Comparison of ENCODE assay signal across 33 cellular contexts in genomic region chr20:51759769-51760510, GRCh38. TPM values are rescaled to one million over a fixed set of nuclear protein-coding genes. Genes with fewer than 3 reads are reported as not detected.
A peak's percentile ranks its signal among the peaks of the same experiment; 100 is the strongest.
DNase-seq lines count a peak whose midpoint lies in the region; ATAC-seq and TF ChIP-seq lines count a peak whose summit lies in the region.
"Had no signal": no experiment of that assay in that cellular context is flagged by ENCODE, and none has a peak within 500 bp of the region (broad histone marks: within the 10 kb centered on the region; RNA-seq: fewer than 3 reads in every experiment).

No MANE protein-coding gene starts in this region.

- no peaks in the 10 kb centered on the region for H3K9me3 ChIP-seq in PC-3 (ENCODE audit: low read length)
- H3K9me3 ChIP-seq: gastroesophageal sphincter, ovary, testis had no signal

- H3K4me1 Mint-ChIP-seq in activated T-cell treated with anti-CD3 and anti-CD28 coated beads, Interleukin-2, amount 50 U/mL, for 24 hours (ENCODE audit: low read depth): no peaks in the 10 kb centered on the region
- H3K4me1 Mint-ChIP-seq: CD4-positive, CD25-positive, alpha-beta regulatory T cell; central memory CD8-positive, alpha-beta T cell; IgD-negative memory B cell; T-helper 17 cell had no signal

- no peak overlapping the region for H3K27ac Mint-ChIP-seq in activated T-cell treated with anti-CD3 and anti-CD28 coated beads, Interleukin-2, amount 50 U/mL, for 24 hours
- H3K27ac Mint-ChIP-seq: activated T-cell treated with anti-CD3 and anti-CD28 coated beads, Interleukin-2, amount 50 U/mL, for 72 hours; CD4-positive, CD25-positive, alpha-beta regulatory T cell; IgD-negative memory B cell; nephron progenitor cell; T-helper 17 cell had no signal

- no peak overlapping the region for H2AFZ ChIP-seq in PC-3 (ENCODE audit: low read length)

- no peaks in the 10 kb centered on the region for H4K20me1 ChIP-seq in PC-3 (ENCODE audit: low read length)

- H3K4me3 ChIP-seq in PC-3 (ENCODE audit: low read length): no peak overlapping the region
- H3K4me3 ChIP-seq: gastroesophageal sphincter, GM12878, lung, ovary, skin epidermis, testis had no signal

- H3F3A ChIP-seq in PC-3 (ENCODE audit: low read length, unreplicated experiment): no peaks in the 10 kb centered on the region

- H3K36me3 Mint-ChIP-seq in activated T-cell treated with anti-CD3 and anti-CD28 coated beads, Interleukin-2, amount 50 U/mL, for 24 hours (ENCODE audit: low read depth): no peaks in the 10 kb centered on the region
- H3K36me3 Mint-ChIP-seq: CD4-positive, CD25-positive, alpha-beta regulatory T cell had no signal

- no peak for ATAC-seq in PC-3
- ATAC-seq: activated T-cell treated with anti-CD3 and anti-CD28 coated beads, Interleukin-2, amount 50 U/mL, for 72 hours; SK-N-SH treated with all-trans-retinoic acid at 6 μM for 48 hours; T-helper 17 cell had no signal

- peaks cover 10% of the 10 kb centered on the region for H3K4me1 ChIP-seq in PC-3 (ENCODE audit: insufficient read depth, low read length)

- CTCF ChIA-PET in PC-3 (lab: Charles Lee): no interaction called here

- POLR2A ChIA-PET in PC-3 (lab: Charles Lee; ENCODE audit: unreplicated experiment): interaction anchor here (0.6 kb wide), 1 partner anchor 202 kb away, joined by 3 read pairs; no protein-coding TSS in a partner anchor

- H3K79me2 ChIP-seq in PC-3 (ENCODE audit: low read length): peaks cover 84% of the 10 kb centered on the region

- no TSS peak for BruUV-seq in PC-3 (replicated peaks; lab: Mats Ljungman, UMichigan)

- intact Hi-C loops in PC-3 (cut with micrococcal nuclease): no loop called here

- H3K4me3 Mint-ChIP-seq in activated T-cell treated with anti-CD3 and anti-CD28 coated beads, Interleukin-2, amount 50 U/mL, for 24 hours: no peak overlapping the region
- H3K4me3 Mint-ChIP-seq: activated T-cell treated with anti-CD3 and anti-CD28 coated beads, Interleukin-2, amount 50 U/mL, for 72 hours; CD4-positive, CD25-positive, alpha-beta regulatory T cell; central memory CD8-positive, alpha-beta T cell; nephron progenitor cell; T-helper 17 cell had no signal

- H3K9me3 Mint-ChIP-seq in activated T-cell treated with anti-CD3 and anti-CD28 coated beads, Interleukin-2, amount 50 U/mL, for 24 hours: no peaks in the 10 kb centered on the region
- H3K9me3 Mint-ChIP-seq: activated T-cell treated with anti-CD3 and anti-CD28 coated beads, Interleukin-2, amount 50 U/mL, for 72 hours; central memory CD8-positive, alpha-beta T cell had no signal

- peaks cover 16% of the 10 kb centered on the region for H3K27me3 Mint-ChIP-seq in activated T-cell treated with anti-CD3 and anti-CD28 coated beads, Interleukin-2, amount 50 U/mL, for 24 hours
- H3K27me3 Mint-ChIP-seq: central memory CD8-positive, alpha-beta T cell had no signal

- no peak for TF ChIP-seq CTCF in PC-3 (conservative IDR thresholded peaks at IDR 0.05; ENCODE audit: low read depth, low read length)

- H3K27ac ChIP-seq in cingulate gyrus (ENCODE audit: low read depth, low read length): peak overlapping the region; percentile 78
- H3K27ac ChIP-seq in temporal lobe (ENCODE audit: low read depth, low read length): peak overlapping the region; percentile 51
- H3K27ac ChIP-seq in PC-3 (ENCODE audit: low read length): no peak overlapping the region
- H3K27ac ChIP-seq: ovary, skin epidermis had no signal

- H3K9ac ChIP-seq in PC-3 (ENCODE audit: low read length): no peak overlapping the region

- peak; percentile 29 for DNase-seq in ELF-1 (ENCODE audit: low read depth, low spot score)
- peak; percentile 32 for DNase-seq in NCI-H69 (lab: John Stamatoyannopoulos, UW)
- no peak for DNase-seq in activated T-cell treated with anti-CD3 and anti-CD28 coated beads, Interleukin-2, amount 50 U/mL, for 24 hours
- no peak for DNase-seq in NCI-H526 treated with DMSO at 0.1 percent for 48 hours (lab: John Stamatoyannopoulos, UW)
- DNase-seq in effector CD4-positive, alpha-beta T cell: no peak
- DNase-seq in PC-3: no peak
- DNase-seq: activated CD4-positive, alpha-beta T cell treated with anti-CD3 and anti-CD28 coated beads, Interleukin-2, amount 50 U/mL, for 48 hours; activated CD4-positive, CD25-positive, alpha-beta regulatory T cell treated with anti-CD3 and anti-CD28 coated beads, Interleukin-2, amount 50 U/mL, for 72 hours; activated naive CD4-positive, alpha-beta T cell treated with Interleukin-2 at 50 U/mL for 16 hours; activated T-cell treated with anti-CD3 and anti-CD28 coated beads, Interleukin-2, amount 50 U/mL, for 72 hours; AML-193; CD4-positive, CD25-positive, alpha-beta regulatory T cell; dermis blood vessel endothelial cell; NCI-H1092 treated with DMSO at 0.1 percent for 48 hours; NCI-H187 treated with DMSO at 0.1 percent for 48 hours; NCI-H2171; NCI-H510A; nephron progenitor cell; NK-92 treated with Interleukin-12 subunit alpha and Interleukin-12 subunit beta, amount 100 ng/mL, for 24 hours; ovary; Right ventricle myocardium superior; stimulated activated naive CD4-positive, alpha-beta T cell; T-helper 17 cell; testis had no signal

- no peak overlapping the region for H3K4me2 ChIP-seq in PC-3 (ENCODE audit: low read length)

- H3K36me3 ChIP-seq in PC-3 (ENCODE audit: low read depth, low read length): no peaks in the 10 kb centered on the region
- H3K36me3 ChIP-seq: gastroesophageal sphincter, ovary had no signal

- H3K9me2 ChIP-seq in PC-3 (replicated peaks; ENCODE audit: low read length): no peaks in the 10 kb centered on the region

- H3K27me3 ChIP-seq in PC-3 (ENCODE audit: low read length): no peaks in the 10 kb centered on the region
- H3K27me3 ChIP-seq: gastroesophageal sphincter, ovary, testis had no signal

RNA-seq across cellular contexts. Expression of gene ATP9A, which starts 8.2 kb away (rescaled TPM):
- total RNA-seq in temporal lobe (242 TPM), PC-3 (2014; rRNA removed) (31.3 and 34.6 TPM in 2 replicates)

RNA-seq across cellular contexts. Expression of gene SALL4, which starts 42.4 kb away (rescaled TPM):
- 0.49 TPM for total RNA-seq in temporal lobe
- 1.7 and 3.1 TPM in 2 replicates for total RNA-seq in PC-3 (2014; rRNA removed)
- total RNA-seq: CD4-positive, CD25-positive, alpha-beta regulatory T cell; gastroesophageal sphincter had no signal

Comparison
In these comparisons a context has a peak if more than half of its experiments do, and no peak if none do; other contexts are left out.
1. DNase-seq: peak in ELF-1 (single experiment) and NCI-H69 (single experiment); none in activated T-cell treated with anti-CD3 and anti-CD28 coated beads, Interleukin-2, amount 50 U/mL, for 24 hours (single experiment), NCI-H526 treated with DMSO at 0.1 percent for 48 hours (single experiment), effector CD4-positive, alpha-beta T cell (single experiment) and PC-3 (single experiment).